Comparison of ENCODE assay signal across 10 cellular contexts in the genomic region with DNA sequence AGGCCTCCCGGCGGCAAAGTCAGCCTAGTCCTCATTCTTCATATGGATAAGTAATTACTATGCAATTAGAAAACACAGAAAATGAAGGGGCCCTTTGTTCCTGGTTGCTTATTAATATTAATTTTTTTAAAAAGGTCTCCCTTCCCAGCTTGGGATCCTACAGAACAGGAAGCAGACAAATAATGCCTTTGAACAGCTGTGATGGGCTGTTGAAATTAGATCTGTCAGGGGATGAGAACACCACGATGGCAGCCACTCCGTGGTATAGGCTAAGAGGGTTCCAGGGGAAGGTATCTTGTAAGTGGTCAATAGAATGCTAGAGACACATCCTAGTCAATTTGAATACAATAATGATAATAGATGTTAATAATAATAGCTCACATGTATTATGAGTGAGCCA.
A peak's percentile ranks its signal among the peaks of the same experiment; 100 is the strongest.
DNase-seq lines count a peak whose midpoint lies in the region; ATAC-seq and TF ChIP-seq lines count a peak whose summit lies in the region.
"Had no signal": no experiment of that assay in that cellular context is flagged by ENCODE, and none has a peak within 500 bp of the region (broad histone marks: within the 10 kb centered on the region; RNA-seq: fewer than 3 reads in every experiment).

No MANE protein-coding gene starts in this region.

- H3K4me1 ChIP-seq in OCI-LY3 (ENCODE audit: low read length) (peaks cover 47% of the 10 kb centered on the region), right cardiac atrium (ENCODE audit: control insufficient read depth, insufficient read depth, low read length) (peaks cover 2% of the 10 kb centered on the region), thoracic aorta (ENCODE audit: control insufficient read depth in 1 of 2, low read depth in 2 of 2) (peaks cover 3 to 14% of the 10 kb centered on the region in 2 donors)

- H3K9ac ChIP-seq in OCI-LY3 (ENCODE audit: low read length), result 0 out of 2 replicates have a peak overlapping the region, but pooled peaks have one; percentile 47

- intact Hi-C loops in right cardiac atrium (cut with DNase I), result loop anchor here in 1 of 4 donors (10.0 kb wide), 1 partner anchor 417 kb away; no protein-coding TSS in a partner anchor

- no peaks in the 10 kb centered on the region for H3K27me3 ChIP-seq in OCI-LY3 (ENCODE audit: low read depth, low read length)
- H3K27me3 ChIP-seq in right cardiac atrium (ENCODE audit: control insufficient read depth, insufficient read depth), result no peaks in the 10 kb centered on the region
- H3K27me3 ChIP-seq in thoracic aorta (replicated peaks; ENCODE audit: insufficient read depth), result no peaks in the 10 kb centered on the region

- TF ChIP-seq CTCF in OCI-LY3 (IDR thresholded peaks at IDR 0.05; ENCODE audit: low read depth, low read length), result no peak
- no peak for TF ChIP-seq CTCF in thoracic aorta (IDR thresholded peaks at IDR 0.05)

- H4K20me1 ChIP-seq in OCI-LY3 (ENCODE audit: insufficient read depth, low read length), result no peaks in the 10 kb centered on the region

- peak overlapping the region; percentile 70 for H3K4me2 ChIP-seq in OCI-LY3 (ENCODE audit: low read length)

- peak; percentile 19 to 63 for DNase-seq in NCI-H2081 (lab: John Stamatoyannopoulos, UW)
- DNase-seq in NCI-H2081 treated with DMSO at 0.1 percent for 48 hours (lab: John Stamatoyannopoulos, UW), result no peak
- DNase-seq in right cardiac atrium, result no peak
- DNase-seq in thoracic aorta (ENCODE audit: low spot score), result no peak
- no peak for DNase-seq in mucosa of gallbladder (ENCODE audit: low spot score)
- no peak for DNase-seq in activated gamma-delta T cell treated with Interleukin-2 at 50 U/mL for 16 hours
- DNase-seq: ACHN; activated naive CD8-positive, alpha-beta T cell treated with anti-CD3 and anti-CD28 coated beads, Interleukin-2, amount 10 ng/mL, durations not matched to agents 7 days and 5 days had no signal

- H3K36me3 ChIP-seq in OCI-LY3 (replicated peaks; ENCODE audit: low read depth, low read length) (no peaks in the 10 kb centered on the region), thoracic aorta (no peaks in the 10 kb centered on the region)

- 82% methylated on average over 4 of the region's 4 CpGs for WGBS in right cardiac atrium

- ATAC-seq in right cardiac atrium (no peak), thoracic aorta (ENCODE audit: insufficient number of reproducible peaks, low FRiP score, low read depth) (no peak), HG03469 (IDR thresholded peaks at IDR 0.05; ENCODE audit: unreplicated experiment) (no peak)

- no peaks in the 10 kb centered on the region for H3K79me2 ChIP-seq in OCI-LY3 (ENCODE audit: low read length)

- H3K4me3 ChIP-seq in OCI-LY3 (ENCODE audit: low read length) (peak overlapping the region; percentile 76; the same call in 1 of the 2 replicates), right cardiac atrium (ENCODE audit: low read length) (no peak overlapping the region), thoracic aorta (no peak overlapping the region)

- H3K27ac ChIP-seq in OCI-LY3 (ENCODE audit: low read length) (peak overlapping the region; percentile 53; the same call in 1 of the 2 replicates), right cardiac atrium (ENCODE audit: low read length) (peak overlapping the region; percentile 48), thoracic aorta (peak overlapping the region; percentile 77 to 84)

- no peak overlapping the region for H2AFZ ChIP-seq in OCI-LY3 (ENCODE audit: low read depth, low read length)

- H3K9me3 ChIP-seq in OCI-LY3 (ENCODE audit: insufficient read depth, low read length) (no peaks in the 10 kb centered on the region), right cardiac atrium (ENCODE audit: control insufficient read depth, low read length) (no peaks in the 10 kb centered on the region), thoracic aorta (no peaks in the 10 kb centered on the region)

Comparison
In these comparisons a context has a peak if more than half of its experiments do, and no peak if none do; other contexts are left out.
1. DNase-seq: peak in NCI-H2081 (2 of 2); none in NCI-H2081 treated with DMSO at 0.1 percent for 48 hours (single experiment), right cardiac atrium (0 of 3), thoracic aorta (single experiment), mucosa of gallbladder (single experiment) and activated gamma-delta T cell treated with Interleukin-2 at 50 U/mL for 16 hours (single experiment).
2. Peak in every context shown above with its lines, with median percentiles within 50 percentile points of each other: H3K27ac ChIP-seq.